28 cellular contexts compared by ENCODE assay signal in genomic region chr6:139687055-139687454, GRCh38.
"Had no signal": no experiment of that assay in that cellular context is flagged by ENCODE, and none has a peak within 500 bp of the region (broad histone marks: within the 10 kb centered on the region; RNA-seq: fewer than 3 reads in every experiment).

No MANE protein-coding gene starts in this region.

- H3K36me3 Mint-ChIP-seq: activated CD8-positive, alpha-beta memory T cell treated with anti-CD3 and anti-CD28 coated beads, Interleukin-2, amount 10 ng/mL, durations not matched to agents 7 days and 5 days; activated naive CD4-positive, alpha-beta T cell treated with anti-CD3 and anti-CD28 coated beads, Interleukin-2, amount 10 ng/mL, durations not matched to agents 7 days and 5 days; activated naive CD8-positive, alpha-beta T cell; brain had no signal

- H3K27me3 ChIP-seq: SJCRH30 had no signal

- H3K4me3 ChIP-seq: SJCRH30, SK-N-MC had no signal

- H3K36me3 ChIP-seq: SJCRH30, WERI-Rb-1 had no signal

- ATAC-seq: activated CD8-positive, alpha-beta memory T cell treated with anti-CD3 and anti-CD28 coated beads, Interleukin-2, amount 10 ng/mL, durations not matched to agents 7 days and 5 days; activated naive CD8-positive, alpha-beta T cell treated with anti-CD3 and anti-CD28 coated beads, Interleukin-2, amount 50 U/mL, for 24 hours; Panc1 had no signal

- H3K4me1 Mint-ChIP-seq: activated CD8-positive, alpha-beta memory T cell treated with anti-CD3 and anti-CD28 coated beads, Interleukin-2, amount 10 ng/mL, durations not matched to agents 7 days and 5 days; activated naive CD4-positive, alpha-beta T cell treated with anti-CD3 and anti-CD28 coated beads, Interleukin-2, amount 10 ng/mL, durations not matched to agents 7 days and 5 days; activated naive CD8-positive, alpha-beta T cell treated with anti-CD3 and anti-CD28 coated beads, Interleukin-2, amount 50 U/mL, for 24 hours; brain had no signal

- H3K4me3 Mint-ChIP-seq: activated CD4-positive, alpha-beta memory T cell treated with anti-CD3 and anti-CD28 coated beads, Interleukin-2, amount 10 ng/mL, durations not matched to agents 7 days and 5 days; activated CD8-positive, alpha-beta memory T cell treated with anti-CD3 and anti-CD28 coated beads, Interleukin-2, amount 10 ng/mL, durations not matched to agents 7 days and 5 days; activated naive CD4-positive, alpha-beta T cell treated with anti-CD3 and anti-CD28 coated beads, Interleukin-2, amount 10 ng/mL, durations not matched to agents 7 days and 5 days; activated naive CD8-positive, alpha-beta T cell; activated naive CD8-positive, alpha-beta T cell treated with anti-CD3 and anti-CD28 coated beads, Interleukin-2, amount 50 U/mL, for 24 hours; brain had no signal

- H3K27ac Mint-ChIP-seq: activated CD4-positive, alpha-beta memory T cell treated with anti-CD3 and anti-CD28 coated beads, Interleukin-2, amount 10 ng/mL, durations not matched to agents 7 days and 5 days; activated CD8-positive, alpha-beta memory T cell treated with anti-CD3 and anti-CD28 coated beads, Interleukin-2, amount 10 ng/mL, durations not matched to agents 7 days and 5 days; activated naive CD4-positive, alpha-beta T cell treated with anti-CD3 and anti-CD28 coated beads, Interleukin-2, amount 10 ng/mL, durations not matched to agents 7 days and 5 days; activated naive CD8-positive, alpha-beta T cell; activated naive CD8-positive, alpha-beta T cell treated with anti-CD3 and anti-CD28 coated beads, Interleukin-2, amount 50 U/mL, for 24 hours; brain had no signal

- H3K27ac ChIP-seq: SJCRH30, SK-N-MC, WERI-Rb-1 had no signal

- H3K27me3 Mint-ChIP-seq: activated CD4-positive, alpha-beta memory T cell treated with anti-CD3 and anti-CD28 coated beads, Interleukin-2, amount 10 ng/mL, durations not matched to agents 7 days and 5 days; activated CD8-positive, alpha-beta memory T cell treated with anti-CD3 and anti-CD28 coated beads, Interleukin-2, amount 10 ng/mL, durations not matched to agents 7 days and 5 days; activated naive CD4-positive, alpha-beta T cell treated with anti-CD3 and anti-CD28 coated beads, Interleukin-2, amount 10 ng/mL, durations not matched to agents 7 days and 5 days had no signal

- DNase-seq: activated CD4-positive, alpha-beta memory T cell treated with anti-CD3 and anti-CD28 coated beads, Interleukin-2, amount 10 ng/mL, durations not matched to agents 7 days and 5 days; activated CD4-positive, alpha-beta T cell treated with anti-CD3 and anti-CD28 coated beads for 1 hour; activated CD4-positive, alpha-beta T cell treated with anti-CD3 and anti-CD28 coated beads for 48 hours; activated CD4-positive, CD25-positive, alpha-beta regulatory T cell; activated CD8-positive, alpha-beta memory T cell treated with anti-CD3 and anti-CD28 coated beads for 24 hours; activated CD8-positive, alpha-beta memory T cell treated with anti-CD3 and anti-CD28 coated beads, Interleukin-2, amount 10 ng/mL, durations not matched to agents 7 days and 5 days; activated CD8-positive, alpha-beta memory T cell treated with anti-CD3 and anti-CD28 coated beads, Interleukin-2, amount 50 U/mL, for 48 hours; activated effector memory CD4-positive, alpha-beta T cell treated with Interleukin-2 at 50 U/mL for 16 hours; activated naive CD4-positive, alpha-beta T cell treated with anti-CD3 and anti-CD28 coated beads, Interleukin-2, amount 10 ng/mL, durations not matched to agents 7 days and 5 days; activated naive CD8-positive, alpha-beta T cell treated with anti-CD3 and anti-CD28 coated beads, Interleukin-2, amount 50 U/mL, for 24 hours; activated T-cell treated with anti-CD3 and anti-CD28 coated beads, Interleukin-2, amount 50 U/mL, for 48 hours; anterior cingulate cortex; Karpas-422; NCI-H1105; NCI-H1417 treated with DMSO at 0.1 percent for 48 hours; NCI-H1930; NCI-H2081 treated with DMSO at 0.1 percent for 48 hours; NCI-H226; NCI-H446 treated with DMSO at 0.1 percent for 48 hours; NCI-H524 treated with DMSO at 0.1 percent for 48 hours; SHP77; SJCRH30; T1000 had no signal

- H3K9me3 Mint-ChIP-seq: activated CD4-positive, alpha-beta memory T cell treated with anti-CD3 and anti-CD28 coated beads, Interleukin-2, amount 10 ng/mL, durations not matched to agents 7 days and 5 days; activated naive CD4-positive, alpha-beta T cell treated with anti-CD3 and anti-CD28 coated beads, Interleukin-2, amount 10 ng/mL, durations not matched to agents 7 days and 5 days; activated naive CD8-positive, alpha-beta T cell treated with anti-CD3 and anti-CD28 coated beads, Interleukin-2, amount 50 U/mL, for 24 hours had no signal

- H3K4me1 ChIP-seq: SJCRH30 had no signal

- H3K9me3 ChIP-seq: SJCRH30 had no signal
